ENCODE assay signal across 8 cellular contexts in genomic region chr2:68766378-68766845, GRCh38. TPM values are rescaled to one million over a fixed set of nuclear protein-coding genes. Genes with fewer than 3 reads are reported as not detected.
DNase-seq lines count a peak whose midpoint lies in the region; ATAC-seq and TF ChIP-seq lines count a peak whose summit lies in the region.

No MANE protein-coding gene starts in this region.

- H3F3A ChIP-seq in PC-3 (ENCODE audit: low read length, unreplicated experiment): no peaks in the 10 kb centered on the region

- ATAC-seq in HG02571 (IDR thresholded peaks at IDR 0.05; ENCODE audit: unreplicated experiment) (peak; percentile 44), mucosa of descending colon (peak; percentile 78), PC-3 (no peak)

- H3K36me3 ChIP-seq in breast epithelium (no peaks in the 10 kb centered on the region), mucosa of descending colon (ENCODE audit: low read depth) (no peaks in the 10 kb centered on the region), PC-3 (ENCODE audit: low read depth, low read length) (no peaks in the 10 kb centered on the region)

- no peak for TF ChIP-seq POLR2A in breast epithelium (IDR thresholded peaks at IDR 0.05)

- H3K4me3 ChIP-seq in breast epithelium: no peak overlapping the region
- no peak overlapping the region for H3K4me3 ChIP-seq in mucosa of descending colon
- no peak overlapping the region for H3K4me3 ChIP-seq in PC-3 (ENCODE audit: low read length)

- POLR2A ChIA-PET in PC-3 (lab: Charles Lee; ENCODE audit: unreplicated experiment): no interaction called here

- H3K9me2 ChIP-seq in PC-3 (replicated peaks; ENCODE audit: low read length): no peaks in the 10 kb centered on the region

- H3K9ac ChIP-seq in PC-3 (ENCODE audit: low read length): no peak overlapping the region

- CTCF ChIA-PET in PC-3 (lab: Charles Lee): no interaction called here

- H4K20me1 ChIP-seq in PC-3 (ENCODE audit: low read length): no peaks in the 10 kb centered on the region

- H3K4me1 ChIP-seq in breast epithelium (peaks cover 0 to 4% of the 10 kb centered on the region in 2 donors), mucosa of descending colon (ENCODE audit: low read depth) (no peaks in the 10 kb centered on the region), PC-3 (ENCODE audit: insufficient read depth, low read length) (no peaks in the 10 kb centered on the region)

- H2AFZ ChIP-seq in PC-3 (ENCODE audit: low read length): no peak overlapping the region

- no peak overlapping the region for H3K4me2 ChIP-seq in PC-3 (ENCODE audit: low read length)

- H3K27me3 ChIP-seq in breast epithelium: no peaks in the 10 kb centered on the region
- H3K27me3 ChIP-seq in PC-3 (ENCODE audit: low read length): peaks cover 36% of the 10 kb centered on the region

- H3K27ac ChIP-seq in breast epithelium (peak overlapping the region; percentile 41 to 52), PC-3 (ENCODE audit: low read length) (no peak overlapping the region)

- intact Hi-C loops in breast epithelium (cut with DNase I; ENCODE audit: low total_unique reads) (loop anchor here (5.0 kb wide), 1 partner anchor 146 kb away; no protein-coding TSS in a partner anchor), mucosa of descending colon (cut with DNase I, micrococcal nuclease) (no loop called here), PC-3 (cut with micrococcal nuclease) (no loop called here)

- DNase-seq in T-helper 1 cell (peak; percentile 29 to 93 (median 50)), breast epithelium (ENCODE audit: low spot score in 2 of 2) (peak in 1 of 2 donors; percentile 60), mucosa of descending colon (peak in 2 of 3 donors; percentile 57 to 70), PC-3 (no peak), COR-L47 (lab: John Stamatoyannopoulos, UW) (no peak), NCI-H146 treated with DMSO at 0.1 percent for 48 hours (lab: John Stamatoyannopoulos, UW; ENCODE audit: unreplicated experiment) (no peak), NCI-H187 (lab: John Stamatoyannopoulos, UW) (no peak)

- no peaks in the 10 kb centered on the region for H3K79me2 ChIP-seq in PC-3 (ENCODE audit: low read length)

- no peak for TF ChIP-seq CTCF in breast epithelium (IDR thresholded peaks at IDR 0.05)
- TF ChIP-seq CTCF in mucosa of descending colon (IDR thresholded peaks at IDR 0.05): no peak
- TF ChIP-seq CTCF in PC-3 (conservative IDR thresholded peaks at IDR 0.05; ENCODE audit: low read depth, low read length): no peak

- BruUV-seq in PC-3 (replicated peaks; lab: Mats Ljungman, UMichigan): no TSS peak

- H3K9me3 ChIP-seq in breast epithelium (no peaks in the 10 kb centered on the region), mucosa of descending colon (no peaks in the 10 kb centered on the region), PC-3 (ENCODE audit: low read length) (no peaks in the 10 kb centered on the region)

RNA-seq across cellular contexts. Expression of gene ARHGAP25, which starts 31.8 kb away (rescaled TPM):
- total RNA-seq in breast epithelium (10 to 100 TPM in 1 of 3 donors, 1 to 10 TPM in 2; 7.8 to 10.8 (median 9.5) TPM), mucosa of descending colon (1 to 10 TPM; 3.1 to 8.8 (median 8.2) TPM), PC-3 (2014; rRNA removed) (not detected in 2 replicates)

Comparison
In these comparisons a context has a peak if more than half of its experiments do, and no peak if none do; other contexts are left out.
1. DNase-seq: peak in T-helper 1 cell (5 of 5) and mucosa of descending colon (2 of 3); none in PC-3 (single experiment), COR-L47 (single experiment), NCI-H146 treated with DMSO at 0.1 percent for 48 hours (single experiment) and NCI-H187 (0 of 2).